Comparison of ENCODE assay signal across 9 cellular contexts in the genomic region with DNA sequence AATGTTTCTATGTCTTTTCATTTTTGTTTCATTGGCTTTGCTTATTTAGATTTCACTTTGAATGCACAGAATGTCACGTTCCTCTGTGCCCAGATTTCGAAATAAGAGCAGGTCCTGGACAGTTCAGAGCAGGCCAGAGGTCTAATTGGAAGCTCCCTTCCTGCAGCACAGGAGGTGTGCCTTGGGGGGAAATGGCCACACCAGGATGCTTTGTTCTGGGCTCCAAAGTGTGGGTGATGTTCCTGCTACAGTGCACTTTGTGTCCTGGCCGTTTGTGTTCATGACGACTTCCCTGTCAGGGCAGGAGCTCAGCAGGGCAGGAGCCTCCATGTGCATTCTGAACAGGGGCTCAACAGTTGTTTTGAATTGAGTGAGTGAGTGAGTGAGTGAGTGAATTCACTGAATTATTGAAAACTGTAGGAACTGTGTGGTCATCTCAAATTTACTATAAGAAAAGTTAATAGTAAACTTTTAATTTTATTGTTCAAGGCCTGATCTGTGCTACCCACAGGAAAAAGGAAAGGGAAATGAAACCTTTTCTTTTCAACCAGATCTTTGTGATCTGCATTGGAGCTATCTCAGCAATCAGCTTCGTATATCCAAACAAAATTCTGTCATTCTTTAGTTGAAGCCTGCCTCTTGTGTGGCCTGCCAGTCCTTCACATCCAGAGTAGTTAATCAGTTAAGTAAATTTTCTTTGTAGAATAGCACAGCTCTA.
A peak's percentile ranks its signal among the peaks of the same experiment; 100 is the strongest.
DNase-seq lines count a peak whose midpoint lies in the region; ATAC-seq and TF ChIP-seq lines count a peak whose summit lies in the region.
"Had no signal": no experiment of that assay in that cellular context is flagged by ENCODE, and none has a peak within 500 bp of the region (broad histone marks: within the 10 kb centered on the region; RNA-seq: fewer than 3 reads in every experiment).

No MANE protein-coding gene starts in this region.

- peak overlapping the region; percentile 10 for H3K4me3 Mint-ChIP-seq in activated T-helper 17 cell treated with anti-CD3 and anti-CD28 coated beads, Interleukin-2, amount 50 U/mL, for 72 hours
- no peak overlapping the region for H3K4me3 Mint-ChIP-seq in nephron progenitor cell
- H3K4me3 Mint-ChIP-seq in progenitor cell of endocrine pancreas (ENCODE audit: low read depth): no peak overlapping the region

- peaks cover 30% of the 10 kb centered on the region for H3K4me1 Mint-ChIP-seq in activated T-helper 17 cell treated with anti-CD3 and anti-CD28 coated beads, Interleukin-2, amount 50 U/mL, for 72 hours
- H3K4me1 Mint-ChIP-seq in nephron progenitor cell (peaks cover 28% of the 10 kb centered on the region), progenitor cell of endocrine pancreas (ENCODE audit: low read depth) (peaks cover 14% of the 10 kb centered on the region)

- H3K36me3 Mint-ChIP-seq in activated T-helper 17 cell treated with anti-CD3 and anti-CD28 coated beads, Interleukin-2, amount 50 U/mL, for 72 hours (ENCODE audit: low read depth): peaks cover 7% of the 10 kb centered on the region
- H3K36me3 Mint-ChIP-seq in nephron progenitor cell (ENCODE audit: low read depth) (no peaks in the 10 kb centered on the region), progenitor cell of endocrine pancreas (ENCODE audit: insufficient read depth) (peaks cover 6% of the 10 kb centered on the region)

- no peak overlapping the region for H3K4me3 ChIP-seq in coronary artery
- H3K4me3 ChIP-seq: lung had no signal

- no peak for DNase-seq in nephron progenitor cell
- no peak for DNase-seq in progenitor cell of endocrine pancreas (ENCODE audit: low spot score, unreplicated experiment)
- no peak for DNase-seq in activated CD4-positive, alpha-beta T cell treated with anti-CD3 and anti-CD28 coated beads, Interleukin-2, amount 50 U/mL, for 1 hour
- DNase-seq in coronary artery (ENCODE audit: low spot score): no peak
- DNase-seq in activated CD4-positive, alpha-beta T cell treated with anti-CD3 and anti-CD28 coated beads for 4 hours: no peak

- ATAC-seq in GM18870 (IDR thresholded peaks at IDR 0.05; ENCODE audit: unreplicated experiment): peak; percentile 72
- ATAC-seq in HG02884 (IDR thresholded peaks at IDR 0.05; ENCODE audit: unreplicated experiment): peak; percentile 36
- no peak for ATAC-seq in activated T-helper 17 cell treated with anti-CD3 and anti-CD28 coated beads, Interleukin-2, amount 50 U/mL, for 72 hours (replicated peaks)

- H3K27ac Mint-ChIP-seq in activated T-helper 17 cell treated with anti-CD3 and anti-CD28 coated beads, Interleukin-2, amount 50 U/mL, for 72 hours: peak overlapping the region; percentile 58
- H3K27ac Mint-ChIP-seq in nephron progenitor cell: peak overlapping the region; percentile 18
- no peak overlapping the region for H3K27ac Mint-ChIP-seq in progenitor cell of endocrine pancreas

- H3K27me3 Mint-ChIP-seq in activated T-helper 17 cell treated with anti-CD3 and anti-CD28 coated beads, Interleukin-2, amount 50 U/mL, for 72 hours: no peaks in the 10 kb centered on the region
- H3K27me3 Mint-ChIP-seq in nephron progenitor cell (ENCODE audit: low read depth, poor library complexity) (peaks cover 2% of the 10 kb centered on the region), progenitor cell of endocrine pancreas (no peaks in the 10 kb centered on the region)

- TF ChIP-seq CTCF in nephron progenitor cell (IDR thresholded peaks at IDR 0.05) (no peak), progenitor cell of endocrine pancreas (IDR thresholded peaks at IDR 0.05; ENCODE audit: unreplicated experiment) (no peak), coronary artery (IDR thresholded peaks at IDR 0.05) (no peak)

- no peak overlapping the region for H3K27ac ChIP-seq in coronary artery

- H3K9me3 Mint-ChIP-seq in activated T-helper 17 cell treated with anti-CD3 and anti-CD28 coated beads, Interleukin-2, amount 50 U/mL, for 72 hours: no peaks in the 10 kb centered on the region
- H3K9me3 Mint-ChIP-seq in nephron progenitor cell (no peaks in the 10 kb centered on the region), progenitor cell of endocrine pancreas (ENCODE audit: low read depth) (no peaks in the 10 kb centered on the region)
